ENCODE assay signal across 15 cellular contexts in genomic region chr11:133830931-133831907, GRCh38. TPM values are rescaled to one million over a fixed set of nuclear protein-coding genes. Genes with fewer than 3 reads are reported as not detected.
DNase-seq lines count a peak whose midpoint lies in the region; FAIRE-seq and TF ChIP-seq lines count a peak whose summit lies in the region.
"Had no signal": no experiment of that assay in that cellular context is flagged by ENCODE, and none has a peak within 500 bp of the region (broad histone marks: within the 10 kb centered on the region; RNA-seq: fewer than 3 reads in every experiment).

No MANE protein-coding gene starts in this region.

- intact Hi-C loops in MCF 10A (cut with micrococcal nuclease) = no loop called here

- H2BK120ac ChIP-seq in H9 (ENCODE audit: low read depth, low read length, poor library complexity, severe bottlenecking) = no peak overlapping the region

- H3K18ac ChIP-seq in H9 (ENCODE audit: insufficient read length, low read depth, low read length) = no peak overlapping the region

- H3K9me3 Mint-ChIP-seq in H9 (peaks cover 8 to 12% of the 10 kb centered on the region in 2 experiments), MCF 10A (ENCODE audit: unreplicated experiment) (no peaks in the 10 kb centered on the region), nephron (peaks cover 2% of the 10 kb centered on the region)

- H3K4me1 ChIP-seq in H9 (ENCODE audit: insufficient read depth, low read length) (no peaks in the 10 kb centered on the region), tibial nerve (no peaks in the 10 kb centered on the region)
- H3K4me1 ChIP-seq: parathyroid adenoma had no signal

- no peak for TF ChIP-seq EP300 in tibial nerve (IDR thresholded peaks at IDR 0.05)

- H4K91ac ChIP-seq in H9 (ENCODE audit: insufficient read length, low read depth, low read length) = no peak overlapping the region

- no peak overlapping the region for H2BK5ac ChIP-seq in H9 (ENCODE audit: insufficient read length, low read length)

- no peak overlapping the region for H3K9ac ChIP-seq in H9 (ENCODE audit: extremely low read depth, insufficient read length, low read length)
- H3K9ac ChIP-seq: parathyroid adenoma had no signal

- H3K36me3 ChIP-seq in tibial nerve = no peaks in the 10 kb centered on the region

- H3K27me3 ChIP-seq in H9 (ENCODE audit: insufficient read depth, low read length) (no peaks in the 10 kb centered on the region), tibial nerve (no peaks in the 10 kb centered on the region)

- H3K9me3 ChIP-seq in H9 (ENCODE audit: control insufficient read depth, low read depth, low read length) (no peaks in the 10 kb centered on the region), tibial nerve (no peaks in the 10 kb centered on the region)

- DNase-seq in NCI-H1092 treated with DMSO at 0.1 percent for 48 hours (lab: John Stamatoyannopoulos, UW) (peak; percentile 30), NCI-H1092 (lab: John Stamatoyannopoulos, UW) (no peak), H9 (no peak), MCF 10A (ENCODE audit: unreplicated experiment) (no peak), GM12891 (ENCODE audit: insufficient read length, low spot score) (no peak), NCI-H2029 treated with DMSO at 0.1 percent for 48 hours (lab: John Stamatoyannopoulos, UW) (no peak), tibial nerve (ENCODE audit: low spot score in 2 of 2) (no peak)
- DNase-seq: activated CD4-positive, CD25-positive, alpha-beta regulatory T cell treated with anti-CD3 and anti-CD28 coated beads, Interleukin-2, amount 50 U/mL, for 72 hours; activated gamma-delta T cell; stimulated activated CD4-positive, alpha-beta T cell treated with anti-CD3 and anti-CD28 coated beads, Interleukin-4, amount 100 ng/mL, for 4 hours had no signal

- no peak overlapping the region for H3K4ac ChIP-seq in H9 (ENCODE audit: low read depth, low read length)

- peaks cover 10 to 19% of the 10 kb centered on the region in 2 experiments for H3K4me1 Mint-ChIP-seq in H9
- no peaks in the 10 kb centered on the region for H3K4me1 Mint-ChIP-seq in MCF 10A (ENCODE audit: insufficient read depth, unreplicated experiment)
- peaks cover 10% of the 10 kb centered on the region for H3K4me1 Mint-ChIP-seq in nephron

- no peak overlapping the region for H2BK12ac ChIP-seq in H9 (ENCODE audit: insufficient read length, low read depth, low read length)

- no peak overlapping the region for H3T11ph ChIP-seq in H9 (ENCODE audit: low read length)

- no peaks in the 10 kb centered on the region for H4K20me1 ChIP-seq in H9 (ENCODE audit: control insufficient read depth, insufficient read depth, insufficient read length)

- no peak overlapping the region for H4K5ac ChIP-seq in H9 (ENCODE audit: insufficient read length, low read depth, low read length)

- H3K14ac ChIP-seq in H9 (ENCODE audit: insufficient read depth, low read length) = no peak overlapping the region

- H3K4me2 ChIP-seq in H9 (ENCODE audit: insufficient read depth, insufficient read length, low read length) = no peak overlapping the region

- TF ChIP-seq POLR2A in GM12891 (IDR thresholded peaks at IDR 0.05; ENCODE audit: low read depth, low read length) (no peak), tibial nerve (IDR thresholded peaks at IDR 0.05) (no peak)

- H2AK5ac ChIP-seq in H9 (ENCODE audit: insufficient read length, low read length) = no peak overlapping the region

- H2AFZ ChIP-seq in H9 (ENCODE audit: low read length) = no peak overlapping the region
- H2AFZ ChIP-seq: parathyroid adenoma had no signal

- H3K79me2 ChIP-seq in H9 (ENCODE audit: insufficient read depth, low read length) = no peaks in the 10 kb centered on the region
- H3K79me2 ChIP-seq: parathyroid adenoma had no signal

- BruUV-seq in MCF 10A (replicated peaks; lab: Mats Ljungman, UMichigan) = no TSS peak

- TF ChIP-seq CTCF in H9 (conservative IDR thresholded peaks at IDR 0.05) = peak; percentile 85
- TF ChIP-seq CTCF in MCF 10A (IDR thresholded peaks at IDR 0.05; ENCODE audit: unreplicated experiment) = peak; percentile 25
- peak; percentile 20 to 37 (median 31) for TF ChIP-seq CTCF in nephron (IDR thresholded peaks at IDR 0.05; ENCODE audit: unreplicated experiment in 3 of 3)
- peak in 2 of 5 experiments; percentile 4 to 19 for TF ChIP-seq CTCF in tibial nerve (IDR thresholded peaks at IDR 0.05)

- H3K27ac ChIP-seq in H9 (ENCODE audit: insufficient read length, low read depth, low read length) = no peak overlapping the region
- H3K27ac ChIP-seq in tibial nerve = no peak overlapping the region
- H3K27ac ChIP-seq: parathyroid adenoma had no signal

- H3K36me3 Mint-ChIP-seq in H9 (ENCODE audit: insufficient read depth in 1 of 3, low read depth in 3 of 3) = peaks cover 0 to 10% (median 1%) of the 10 kb centered on the region in 3 experiments; a peak in 4 of 7 replicates
- no peaks in the 10 kb centered on the region for H3K36me3 Mint-ChIP-seq in MCF 10A (ENCODE audit: insufficient read depth, unreplicated experiment)
- H3K36me3 Mint-ChIP-seq in nephron (ENCODE audit: low read depth) = no peaks in the 10 kb centered on the region

- no peak for FAIRE-seq in GM12891 (lab: Jason Lieb, UNC)
- FAIRE-seq: A204.1 had no signal

- POLR2A ChIA-PET in MCF 10A (lab: Yijun Ruan, JAX) = no interaction called here

- peaks cover 13% of the 10 kb centered on the region for H3K27me3 Mint-ChIP-seq in H9 (ENCODE audit: low read depth)
- peaks cover 32% of the 10 kb centered on the region for H3K27me3 Mint-ChIP-seq in MCF 10A (ENCODE audit: insufficient read depth, unreplicated experiment)
- peaks cover 52% of the 10 kb centered on the region for H3K27me3 Mint-ChIP-seq in nephron (ENCODE audit: low read depth)

- no peak overlapping the region for H3K23ac ChIP-seq in H9 (ENCODE audit: insufficient read length, low read depth, low read length)

- no peak overlapping the region for H3K4me3 ChIP-seq in tibial nerve

- no peak overlapping the region for H2BK15ac ChIP-seq in H9 (ENCODE audit: low read depth, low read length)

- H3K27ac Mint-ChIP-seq in H9 (peak overlapping the region in 1 of 3 experiments; percentile 67; a peak in 1 of 7 replicates), MCF 10A (ENCODE audit: low read depth, unreplicated experiment) (no peak overlapping the region), nephron (no peak overlapping the region)

- H2BK20ac ChIP-seq in H9 (ENCODE audit: low read depth, low read length, poor library complexity, severe bottlenecking) = no peak overlapping the region

- no CpG with 5 or more reads among the region's 8 CpGs for WGBS in H9 (ENCODE audit: extremely low coverage, insufficient read length, low lambda C conversion rate)
- WGBS in tibial nerve, 2 donors = 66 to 74% methylated on average over 7 to 8 of the region's 8 CpGs

- CTCF ChIA-PET in MCF 10A (lab: Yijun Ruan, JAX) = interaction anchor here (0.6 to 3.7 kb wide), 8 partner anchors 9 to 752 kb away, joined by 3 to 22 read pairs (median 4); no protein-coding TSS in a partner anchor

- H3K56ac ChIP-seq in H9 (ENCODE audit: insufficient read length, low read depth, low read length) = no peak overlapping the region

- no peak overlapping the region for H4K8ac ChIP-seq in H9 (replicated peaks; ENCODE audit: insufficient read length, low read depth, low read length)

- H3K79me1 ChIP-seq in H9 (ENCODE audit: insufficient read depth, low read depth, low read length, poor library complexity, severe bottlenecking) = no peaks in the 10 kb centered on the region

- no peak overlapping the region for H3K4me3 Mint-ChIP-seq in H9
- no peak overlapping the region for H3K4me3 Mint-ChIP-seq in MCF 10A (ENCODE audit: unreplicated experiment)
- H3K4me3 Mint-ChIP-seq in nephron = no peak overlapping the region

- H3K23me2 ChIP-seq in H9 (ENCODE audit: insufficient read length, low read depth, low read length, poor library complexity, severe bottlenecking) = no peaks in the 10 kb centered on the region

TF ChIP-seq in GM12891, 5 proteins besides CTCF, POLR2A, EP300 and RAD21:
- TF ChIP-seq SPI1 (IDR thresholded peaks at IDR 0.05; ENCODE audit: low read depth, low read length) (no peak), POU2F2 (IDR thresholded peaks at IDR 0.05; ENCODE audit: low read depth, low read length) (no peak), TAF1 (IDR thresholded peaks at IDR 0.05; ENCODE audit: low read depth, low read length) (no peak), PAX5 (IDR thresholded peaks at IDR 0.05; ENCODE audit: insufficient read depth, low read length, severe bottlenecking) (no peak)
TF ChIP-seq in GM12891: peak in this region for 0.

RNA-seq across cellular contexts. Expression of gene SPATA19, which starts 14.1 kb away (rescaled TPM):
- total RNA-seq in H9 (2021) (not detected in 2 replicates), MCF 10A (2022) (not detected in 2 replicates), tibial nerve (not detected)
- 0.12 TPM for polyA plus RNA-seq in GM12891 (2012; ENCODE audit: low read depth, missing spikeins)
- total RNA-seq: HT-29, left lobe of liver had no signal
